ENCODE assay signal across 27 cellular contexts in genomic region chr14:28744126-28744525, GRCh38. TPM values are rescaled to one million over a fixed set of nuclear protein-coding genes. Genes with fewer than 3 reads are reported as not detected.
A peak's percentile ranks its signal among the peaks of the same experiment; 100 is the strongest.
DNase-seq lines count a peak whose midpoint lies in the region; ATAC-seq, FAIRE-seq and TF ChIP-seq lines count a peak whose summit lies in the region.
"Had no signal": no experiment of that assay in that cellular context is flagged by ENCODE, and none has a peak within 500 bp of the region (broad histone marks: within the 10 kb centered on the region; RNA-seq: fewer than 3 reads in every experiment).

No MANE protein-coding gene starts in this region.

- peak; percentile 15 for DNase-seq in RKO (ENCODE audit: low spot score)
- no peak for DNase-seq in frontal cortex (ENCODE audit: low spot score in 2 of 2)
- no peak for DNase-seq in CD4-positive, alpha-beta memory T cell
- no peak for DNase-seq in substantia nigra (lab: John Stamatoyannopoulos, UW)
- DNase-seq: activated CD8-positive, alpha-beta T cell treated with anti-CD3 and anti-CD28 coated beads for 36 hours; activated effector memory CD4-positive, alpha-beta T cell treated with anti-CD3 and anti-CD28 coated beads, Interleukin-2, amount 50 U/mL, for 16 hours; activated naive CD8-positive, alpha-beta T cell treated with anti-CD3 and anti-CD28 coated beads, Interleukin-2, amount 10 ng/mL, durations not matched to agents 7 days and 5 days; CD4-positive, alpha-beta T cell; DMS153; erythroblast; foreskin fibroblast; GDM1; IMR-90; left lung; PC-9; psoas muscle; SIG-M5; small intestine; stimulated activated CD4-positive, alpha-beta T cell treated with anti-CD3 and anti-CD28 coated beads, Interleukin-1b, Interleukin-23, amount 100 ng/mL, for 48 hours; upper lobe of left lung had no signal

- no peak overlapping the region for H3K4me3 Mint-ChIP-seq in CD4-positive, alpha-beta memory T cell
- H3K4me3 Mint-ChIP-seq: activated CD8-positive, alpha-beta T cell treated with anti-CD3 and anti-CD28 coated beads for 36 hours; activated naive CD8-positive, alpha-beta T cell treated with anti-CD3 and anti-CD28 coated beads, Interleukin-2, amount 10 ng/mL, durations not matched to agents 7 days and 5 days; CD4-positive, alpha-beta T cell had no signal

- no peak overlapping the region for H3K27ac Mint-ChIP-seq in CD4-positive, alpha-beta memory T cell
- H3K27ac Mint-ChIP-seq: activated CD8-positive, alpha-beta T cell treated with anti-CD3 and anti-CD28 coated beads for 36 hours; activated naive CD8-positive, alpha-beta T cell treated with anti-CD3 and anti-CD28 coated beads, Interleukin-2, amount 10 ng/mL, durations not matched to agents 7 days and 5 days; CD4-positive, alpha-beta T cell had no signal

- intact Hi-C loops in CD4-positive, alpha-beta memory T cell (cut with micrococcal nuclease), result no loop called here

- no peaks in the 10 kb centered on the region for H3K27me3 Mint-ChIP-seq in CD4-positive, alpha-beta memory T cell
- H3K27me3 Mint-ChIP-seq: activated CD8-positive, alpha-beta T cell treated with anti-CD3 and anti-CD28 coated beads for 36 hours; activated naive CD8-positive, alpha-beta T cell treated with anti-CD3 and anti-CD28 coated beads, Interleukin-2, amount 10 ng/mL, durations not matched to agents 7 days and 5 days; CD4-positive, alpha-beta T cell had no signal

- H3K36me3 ChIP-seq in CD4-positive, alpha-beta memory T cell (ENCODE audit: insufficient read depth, low read length), result no peaks in the 10 kb centered on the region
- H3K36me3 ChIP-seq: left lung, upper lobe of left lung had no signal

- H3K4me3 ChIP-seq in CD4-positive, alpha-beta memory T cell (ENCODE audit: low read length in 2 of 2), result no peak overlapping the region
- H3K4me3 ChIP-seq: left lung, PC-9, psoas muscle, upper lobe of left lung had no signal

- no peaks in the 10 kb centered on the region for H3K4me1 ChIP-seq in CD4-positive, alpha-beta memory T cell (ENCODE audit: insufficient read depth, low read length)
- H3K4me1 ChIP-seq: left lung, psoas muscle, upper lobe of left lung had no signal

- no peaks in the 10 kb centered on the region for H3K4me1 Mint-ChIP-seq in CD4-positive, alpha-beta memory T cell
- H3K4me1 Mint-ChIP-seq: activated naive CD8-positive, alpha-beta T cell treated with anti-CD3 and anti-CD28 coated beads, Interleukin-2, amount 10 ng/mL, durations not matched to agents 7 days and 5 days had no signal

- peak; percentile 45 for FAIRE-seq in frontal cortex (lab: Jason Lieb, UNC)
- FAIRE-seq: small intestine had no signal

- peaks cover 2 to 24% (median 12%) of the 10 kb centered on the region in 8 donors for H3K9me3 Mint-ChIP-seq in CD4-positive, alpha-beta memory T cell
- H3K9me3 Mint-ChIP-seq: activated naive CD8-positive, alpha-beta T cell treated with anti-CD3 and anti-CD28 coated beads, Interleukin-2, amount 10 ng/mL, durations not matched to agents 7 days and 5 days had no signal

- ATAC-seq in GM21423 (IDR thresholded peaks at IDR 0.05; ENCODE audit: unreplicated experiment), result peak; percentile 65
- peak; percentile 49 for ATAC-seq in HG03432 (IDR thresholded peaks at IDR 0.05; ENCODE audit: unreplicated experiment)
- no peak for ATAC-seq in SK-N-SH treated with all-trans-retinoic acid at 6 μM for 48 hours
- ATAC-seq in HG03469 (IDR thresholded peaks at IDR 0.05; ENCODE audit: unreplicated experiment), result no peak
- ATAC-seq: activated CD4-positive, CD25-positive, alpha-beta regulatory T cell treated with anti-CD3 and anti-CD28 coated beads, Interleukin-2, amount 50 U/mL, for 24 hours; activated CD8-positive, alpha-beta T cell treated with anti-CD3 and anti-CD28 coated beads for 36 hours; HCT116; left lung; psoas muscle had no signal

- POLR2A ChIA-PET in CD4-positive, alpha-beta memory T cell (lab: Charles Lee; ENCODE audit: partially characterized antibody), result no interaction called here

- no peaks in the 10 kb centered on the region for H3K9me3 ChIP-seq in CD4-positive, alpha-beta memory T cell (ENCODE audit: control insufficient read depth in 1 of 2, low read length in 2 of 2)
- H3K9me3 ChIP-seq: left lung had no signal

- H3K27ac ChIP-seq in CD4-positive, alpha-beta memory T cell (ENCODE audit: low read depth, low read length), result no peak overlapping the region
- H3K27ac ChIP-seq in substantia nigra (ENCODE audit: low read depth, low read length, poor library complexity, severe bottlenecking), result no peak overlapping the region
- H3K27ac ChIP-seq: left lung, PC-9, psoas muscle, upper lobe of left lung had no signal

- no peaks in the 10 kb centered on the region for H3K27me3 ChIP-seq in CD4-positive, alpha-beta memory T cell (ENCODE audit: insufficient read depth, low read length)
- H3K27me3 ChIP-seq: upper lobe of left lung had no signal

- CTCF ChIA-PET in CD4-positive, alpha-beta memory T cell (lab: Charles Lee; ENCODE audit: partially characterized antibody), result no interaction called here

- H3K36me3 Mint-ChIP-seq in CD4-positive, alpha-beta memory T cell, result no peaks in the 10 kb centered on the region
- H3K36me3 Mint-ChIP-seq: activated naive CD8-positive, alpha-beta T cell treated with anti-CD3 and anti-CD28 coated beads, Interleukin-2, amount 10 ng/mL, durations not matched to agents 7 days and 5 days had no signal

TF ChIP-seq in SK-N-SH treated with all-trans-retinoic acid at 6 μM for 48 hours, 23 proteins besides CTCF, POLR2A, EP300 and RAD21:
- no peak for TF ChIP-seq ZFP30 (CRISPR knock-in tag; IDR thresholded peaks at IDR 0.05)
- TF ChIP-seq ZNF8 (CRISPR knock-in tag; IDR thresholded peaks at IDR 0.05), result no peak
- TF ChIP-seq, protein P1, sequence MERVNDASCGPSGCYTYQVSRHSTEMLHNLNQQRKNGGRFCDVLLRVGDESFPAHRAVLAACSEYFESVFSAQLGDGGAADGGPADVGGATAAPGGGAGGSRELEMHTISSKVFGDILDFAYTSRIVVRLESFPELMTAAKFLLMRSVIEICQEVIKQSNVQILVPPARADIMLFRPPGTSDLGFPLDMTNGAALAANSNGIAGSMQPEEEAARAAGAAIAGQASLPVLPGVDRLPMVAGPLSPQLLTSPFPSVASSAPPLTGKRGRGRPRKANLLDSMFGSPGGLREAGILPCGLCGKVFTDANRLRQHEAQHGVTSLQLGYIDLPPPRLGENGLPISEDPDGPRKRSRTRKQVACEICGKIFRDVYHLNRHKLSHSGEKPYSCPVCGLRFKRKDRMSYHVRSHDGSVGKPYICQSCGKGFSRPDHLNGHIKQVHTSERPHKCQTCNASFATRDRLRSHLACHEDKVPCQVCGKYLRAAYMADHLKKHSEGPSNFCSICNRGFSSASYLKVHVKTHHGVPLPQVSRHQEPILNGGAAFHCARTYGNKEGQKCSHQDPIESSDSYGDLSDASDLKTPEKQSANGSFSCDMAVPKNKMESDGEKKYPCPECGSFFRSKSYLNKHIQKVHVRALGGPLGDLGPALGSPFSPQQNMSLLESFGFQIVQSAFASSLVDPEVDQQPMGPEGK (CRISPR knock-in tag; IDR thresholded peaks at IDR 0.05; ENCODE audit: borderline replicate concordance), result no peak
- no peak for TF ChIP-seq RARB (CRISPR knock-in tag; IDR thresholded peaks at IDR 0.05)
- TF ChIP-seq PPARA (CRISPR knock-in tag; IDR thresholded peaks at IDR 0.05; ENCODE audit: borderline replicate concordance), result no peak
- TF ChIP-seq, protein P2, sequence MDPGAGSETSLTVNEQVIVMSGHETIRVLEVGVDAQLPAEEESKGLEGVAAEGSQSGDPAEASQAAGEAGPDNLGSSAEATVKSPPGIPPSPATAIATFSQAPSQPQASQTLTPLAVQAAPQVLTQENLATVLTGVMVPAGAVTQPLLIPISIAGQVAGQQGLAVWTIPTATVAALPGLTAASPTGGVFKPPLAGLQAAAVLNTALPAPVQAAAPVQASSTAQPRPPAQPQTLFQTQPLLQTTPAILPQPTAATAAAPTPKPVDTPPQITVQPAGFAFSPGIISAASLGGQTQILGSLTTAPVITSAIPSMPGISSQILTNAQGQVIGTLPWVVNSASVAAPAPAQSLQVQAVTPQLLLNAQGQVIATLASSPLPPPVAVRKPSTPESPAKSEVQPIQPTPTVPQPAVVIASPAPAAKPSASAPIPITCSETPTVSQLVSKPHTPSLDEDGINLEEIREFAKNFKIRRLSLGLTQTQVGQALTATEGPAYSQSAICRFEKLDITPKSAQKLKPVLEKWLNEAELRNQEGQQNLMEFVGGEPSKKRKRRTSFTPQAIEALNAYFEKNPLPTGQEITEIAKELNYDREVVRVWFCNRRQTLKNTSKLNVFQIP (CRISPR knock-in tag; IDR thresholded peaks at IDR 0.05; ENCODE audit: borderline replicate concordance, low read depth), result no peak
- no peak for TF ChIP-seq ZNF70 (CRISPR knock-in tag; IDR thresholded peaks at IDR 0.05)
- no peak for TF ChIP-seq TOX (CRISPR knock-in tag; IDR thresholded peaks at IDR 0.05; ENCODE audit: borderline replicate concordance)
- no peak for TF ChIP-seq CSDC2 (CRISPR knock-in tag; IDR thresholded peaks at IDR 0.05)
- TF ChIP-seq SNAI2 (CRISPR knock-in tag; IDR thresholded peaks at IDR 0.05), result no peak
- no peak for TF ChIP-seq CREB5 (CRISPR knock-in tag; IDR thresholded peaks at IDR 0.05; ENCODE audit: low read depth)
- no peak for TF ChIP-seq TCF4 (CRISPR knock-in tag; IDR thresholded peaks at IDR 0.05; ENCODE audit: borderline replicate concordance)
- TF ChIP-seq OSR1 (CRISPR knock-in tag; IDR thresholded peaks at IDR 0.05), result no peak
- TF ChIP-seq ZC3H10 (CRISPR knock-in tag; IDR thresholded peaks at IDR 0.05), result no peak
- TF ChIP-seq ZNF565 (CRISPR knock-in tag; conservative IDR thresholded peaks at IDR 0.05; ENCODE audit: low read depth), result no peak
- no peak for TF ChIP-seq ZFP3 (CRISPR knock-in tag; IDR thresholded peaks at IDR 0.05)
- no peak for TF ChIP-seq ISL1 (CRISPR knock-in tag; IDR thresholded peaks at IDR 0.05)

RNA-seq across cellular contexts. Expression of gene FOXG1, which starts 22.5 kb away (rescaled TPM):
- 65.2 TPM for total RNA-seq in frontal cortex
- not detected for total RNA-seq in CD4-positive, alpha-beta memory T cell
- polyA plus RNA-seq in CD4-positive, alpha-beta memory T cell, result not detected
- total RNA-seq: activated CD8-positive, alpha-beta T cell treated with anti-CD3 and anti-CD28 coated beads for 36 hours; activated naive CD8-positive, alpha-beta T cell treated with anti-CD3 and anti-CD28 coated beads, Interleukin-2, amount 10 ng/mL, durations not matched to agents 7 days and 5 days; CD4-positive, alpha-beta T cell; IMR-90; left lung; mesenteric fat pad; PC-9; upper lobe of left lung had no signal
- polyA plus RNA-seq: IMR-90 had no signal

Comparison
In these comparisons a context has a peak if more than half of its experiments do, and no peak if none do; other contexts are left out.
1. ATAC-seq: peak in GM21423 (single experiment) and HG03432 (single experiment); none in SK-N-SH treated with all-trans-retinoic acid at 6 μM for 48 hours (single experiment) and HG03469 (single experiment).
2. RNA of gene FOXG1, which starts 22.5 kb away (total RNA-seq): 65.2 TPM in frontal cortex (single experiment); not detected in CD4-positive, alpha-beta memory T cell; every median in the first group is over 10 times any median in the second.